Comparison of ENCODE assay signal across 18 cellular contexts in the genomic region with DNA sequence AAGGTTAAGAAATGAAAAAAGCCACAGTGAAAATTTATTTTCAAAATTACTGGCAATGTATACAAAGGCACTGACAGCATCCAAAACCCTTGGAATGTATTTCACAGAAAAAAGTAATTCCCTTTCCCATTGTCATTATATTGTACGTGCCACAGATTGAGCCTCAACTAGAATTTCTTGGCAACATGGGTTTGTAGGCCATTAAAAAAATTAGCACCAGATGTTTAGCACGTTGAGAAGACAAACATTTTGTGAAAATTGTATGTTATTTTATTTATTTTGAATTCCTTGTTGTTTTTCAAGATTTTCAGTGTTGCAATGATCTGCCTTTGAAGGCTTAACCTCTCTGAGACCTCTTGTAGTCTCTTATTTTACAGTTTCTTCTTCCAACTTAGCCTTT.
"Had no signal": no experiment of that assay in that cellular context is flagged by ENCODE, and none has a peak within 500 bp of the region (broad histone marks: within the 10 kb centered on the region; RNA-seq: fewer than 3 reads in every experiment).

No MANE protein-coding gene starts in this region.

- H3K36me3 ChIP-seq: Peyer's patch, SJCRH30 had no signal

- H3K27ac ChIP-seq: Peyer's patch, RWPE1, SJCRH30 had no signal

- H3K4me1 ChIP-seq: Peyer's patch had no signal

- DNase-seq: activated CD4-positive, alpha-beta T cell treated with anti-CD3 and anti-CD28 coated beads for 48 hours; activated CD4-positive, alpha-beta T cell treated with anti-CD3 and anti-CD28 coated beads, Interleukin-2, amount 50 U/mL, for 48 hours; activated CD4-positive, CD25-positive, alpha-beta regulatory T cell treated with anti-CD3 and anti-CD28 coated beads, Interleukin-2, amount 50 U/mL, for 72 hours; activated effector memory CD4-positive, alpha-beta T cell treated with anti-CD3 and anti-CD28 coated beads, Interleukin-2, amount 50 U/mL, for 16 hours; activated naive CD4-positive, alpha-beta T cell treated with Interleukin-2 at 50 U/mL for 16 hours; activated naive CD8-positive, alpha-beta T cell treated with anti-CD3 and anti-CD28 coated beads, Interleukin-2, amount 50 U/mL, for 24 hours; activated T-cell treated with anti-CD3 and anti-CD28 coated beads, Interleukin-2, amount 50 U/mL, for 4 hours; amygdala; KG1; NCI-H1048; NCI-H146; NCI-H2029 treated with DMSO at 0.1 percent for 48 hours; NCI-H446; Peyer's patch; Right ventricle myocardium superior; SJCRH30 had no signal

- H3K9me3 ChIP-seq: Peyer's patch, SJCRH30 had no signal

- H3K4me3 ChIP-seq: Peyer's patch, SJCRH30 had no signal

- FAIRE-seq: astrocyte had no signal

- H3K27me3 ChIP-seq: Peyer's patch, SJCRH30 had no signal
